In the genomic region with DNA sequence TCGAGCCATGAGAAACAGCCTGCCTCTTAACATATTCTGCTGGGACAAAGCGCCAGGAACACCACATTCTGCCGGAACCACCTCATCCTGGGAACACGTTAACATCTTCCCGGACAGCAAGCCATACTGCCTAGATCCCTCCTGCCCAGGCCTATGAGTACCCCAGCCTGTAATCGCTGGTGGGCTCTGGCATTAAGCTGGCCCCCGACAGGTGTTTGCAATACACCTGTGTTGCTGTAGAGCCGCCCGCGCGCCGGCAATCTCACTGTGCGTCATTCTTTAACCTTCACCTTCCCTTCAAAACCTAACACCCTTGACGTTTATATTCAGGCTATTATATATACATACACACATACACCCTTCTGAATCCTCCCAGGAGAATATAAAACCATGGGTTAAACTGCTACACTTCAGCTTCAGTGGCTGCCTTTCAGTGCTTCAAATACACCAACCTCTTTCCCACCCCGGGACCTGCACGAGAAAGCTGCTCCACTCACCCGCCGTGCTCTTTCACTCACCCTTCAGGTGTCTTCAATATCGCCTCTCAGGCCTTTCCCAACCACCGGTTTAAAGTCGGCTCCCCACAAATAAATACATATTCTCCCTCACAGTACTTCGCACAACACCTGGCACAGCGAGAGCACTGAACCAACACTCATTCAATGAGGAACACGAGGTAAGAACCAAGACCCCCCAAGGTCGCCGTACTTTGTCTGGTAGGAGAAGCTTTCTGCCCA, we compare ENCODE assay signal across 8 cellular contexts. TPM values are rescaled to one million over a fixed set of nuclear protein-coding genes. Genes with fewer than 3 reads are reported as not detected.
DNase-seq lines count a peak whose midpoint lies in the region; ATAC-seq and TF ChIP-seq lines count a peak whose summit lies in the region.

No MANE protein-coding gene starts in this region.

- H3K4me1 ChIP-seq in SJSA1 (replicated peaks) = peaks cover 23% of the 10 kb centered on the region

- H3K27ac ChIP-seq in SJSA1 = no peak overlapping the region

- H3K4me3 ChIP-seq in H7 (ENCODE audit: insufficient read depth, low read depth, low read length) (peak overlapping the region; percentile 90), SJSA1 (peak overlapping the region; percentile 90), fibroblast of villous mesenchyme (ENCODE audit: low read depth, low read length) (peak overlapping the region; percentile 99), retinal pigment epithelial cell (ENCODE audit: low read length) (peak overlapping the region; percentile 93)

- ATAC-seq in HG02798 (IDR thresholded peaks at IDR 0.05; ENCODE audit: poor library complexity, unreplicated experiment) = no peak

- DNase-seq in H7 = peak; percentile 49
- DNase-seq in SJSA1 (ENCODE audit: low read depth in 1 of 2, low spot score in 2 of 2) = no peak
- DNase-seq in fibroblast of villous mesenchyme (ENCODE audit: low read depth) = no peak
- DNase-seq in retinal pigment epithelial cell (ENCODE audit: low read depth) = no peak
- DNase-seq in activated gamma-delta T cell treated with Interleukin-2 at 50 U/mL for 16 hours = no peak
- DNase-seq in NCI-H748 treated with DMSO at 0.1 percent for 48 hours (lab: John Stamatoyannopoulos, UW) = no peak
- DNase-seq in ecto neural progenitor cell (ENCODE audit: low spot score) = no peak

- H3K9me3 ChIP-seq in SJSA1 (replicated peaks) = no peaks in the 10 kb centered on the region

- TF ChIP-seq CTCF in fibroblast of villous mesenchyme (IDR thresholded peaks at IDR 0.05; ENCODE audit: insufficient read depth, low read depth, low read length) (no peak), retinal pigment epithelial cell (conservative IDR thresholded peaks at IDR 0.05; ENCODE audit: low read depth, low read length) (no peak)

- peaks cover 16% of the 10 kb centered on the region for H3K27me3 ChIP-seq in H7 (ENCODE audit: control insufficient read depth, insufficient read depth, low read length)
- H3K27me3 ChIP-seq in SJSA1 (replicated peaks) = 0 out of 2 replicates have a peak, but pooled peaks cover 9% of the 10 kb centered on the region

- H3K36me3 ChIP-seq in H7 (replicated peaks; ENCODE audit: control insufficient read depth, insufficient read depth, low read length) (peaks cover 3% of the 10 kb centered on the region), SJSA1 (peaks cover 30% of the 10 kb centered on the region)

RNA-seq across cellular contexts. Expression of gene ENDOV, which starts 1.0 kb away (rescaled TPM):
- total RNA-seq in H7 (2014; rRNA removed; shearing (Covaris generic)) = 17.1 and 26.0 TPM in 2 replicates
- total RNA-seq in SJSA1 (2014; rRNA removed; shearing (Covaris generic)) = 25.6 and 34.1 TPM in 2 replicates
- total RNA-seq in fibroblast of villous mesenchyme = 13.4 and 20.0 TPM in 2 replicates
